In genomic region chr19:1128111-1128510, GRCh38 we compare ENCODE assay signal across 27 cellular contexts.
"Had no signal": no experiment of that assay in that cellular context is flagged by ENCODE, and none has a peak within 500 bp of the region (broad histone marks: within the 10 kb centered on the region; RNA-seq: fewer than 3 reads in every experiment).

No MANE protein-coding gene starts in this region.

- H3K27me3 Mint-ChIP-seq: activated B cell treated with CpG ODN at 0.5 μM for 24 hours, progenitor cell of endocrine pancreas, T-cell had no signal

- H3K36me3 Mint-ChIP-seq: natural killer cell, T-cell had no signal

- H3K27me3 ChIP-seq: adrenal gland, body of pancreas, cardiac muscle cell, gastrocnemius medialis, left lung, neutrophil, ovary, testis, transverse colon had no signal

- DNase-seq: activated B cell treated with CpG ODN at 0.5 μM for 24 hours; activated CD4-positive, alpha-beta T cell treated with anti-CD3 and anti-CD28 coated beads, Interleukin-2, amount 50 U/mL, for 4 hours; adrenal gland; aorta; body of pancreas; cortex of kidney; gastrocnemius medialis; glutamatergic neuron; left lung; lower lobe of right lung; mesendoderm; natural killer cell; ovary; retina; stimulated activated CD4-positive, alpha-beta T cell treated with anti-CD3 and anti-CD28 coated beads, Interleukin-12 subunit alpha, Interleukin-12 subunit beta, amount 100 ng/mL, for 4 hours; stimulated activated CD4-positive, alpha-beta T cell treated with anti-CD3 and anti-CD28 coated beads, Interleukin-4, amount 100 ng/mL, for 1 hour; stimulated activated naive CD8-positive, alpha-beta T cell treated with anti-CD3 and anti-CD28 coated beads, Interleukin-15, Interleukin-2, amounts not matched to agents 100 U/mL and 50 U/mL, for 24 hours; T-cell; testis; transverse colon had no signal

- ATAC-seq: body of pancreas; gastrocnemius medialis; left lung; lower lobe of right lung; natural killer cell; sciatic nerve; stimulated activated naive CD8-positive, alpha-beta T cell treated with anti-CD3 and anti-CD28 coated beads, Interleukin-15, Interleukin-2, amounts not matched to agents 100 U/mL and 50 U/mL, for 24 hours; T-cell had no signal

- H3K27ac Mint-ChIP-seq: activated B cell treated with CpG ODN at 0.5 μM for 24 hours; activated T-helper 2 cell treated with anti-CD3 and anti-CD28 coated beads, Interferon-gamma antibody, Interleukin-2, Interleukin-4, amounts not matched to agents 10 μg/mL and 5 μg/mL and 100 μg/mL, durations not matched to agents 14 hours and 24 hours and 36 hours; natural killer cell; progenitor cell of endocrine pancreas; T-helper 2 cell treated with Interferon-gamma antibody and Interleukin-4, amounts not matched to agents 5 μg/mL and 100 μg/mL, for 36 hours had no signal

- H3K27ac ChIP-seq: body of pancreas, cardiac muscle cell, gastrocnemius medialis, lower lobe of right lung, neutrophil, ovary, testis, transverse colon had no signal

- H3K9me3 ChIP-seq: adrenal gland, body of pancreas, gastrocnemius medialis, left lung, lower lobe of right lung, neutrophil, ovary, testis, transverse colon had no signal

- H3K4me3 ChIP-seq: adrenal gland, body of pancreas, cardiac muscle cell, gastrocnemius medialis, left lung, lower lobe of right lung, ovary, skin epidermis, testis, transverse colon had no signal

- H3K4me3 Mint-ChIP-seq: activated B cell treated with CpG ODN at 0.5 μM for 24 hours; natural killer cell; T-helper 2 cell treated with Interferon-gamma antibody and Interleukin-4, amounts not matched to agents 5 μg/mL and 100 μg/mL, for 36 hours had no signal

- H3K9me3 Mint-ChIP-seq: activated B cell treated with CpG ODN at 0.5 μM for 24 hours; activated T-helper 2 cell treated with anti-CD3 and anti-CD28 coated beads, Interferon-gamma antibody, Interleukin-2, Interleukin-4, amounts not matched to agents 10 μg/mL and 5 μg/mL and 100 μg/mL, durations not matched to agents 14 hours and 24 hours and 36 hours; natural killer cell; T-cell; T-helper 2 cell treated with Interferon-gamma antibody and Interleukin-4, amounts not matched to agents 5 μg/mL and 100 μg/mL, for 36 hours had no signal

- H3K36me3 ChIP-seq: ovary had no signal
